Comparison of ENCODE assay signal across 1 cellular context in genomic region chr19:39299832-39300231, GRCh38.
TF ChIP-seq lines count a peak whose summit lies in the region.

No MANE protein-coding gene starts in this region.

TF ChIP-seq in A549, 52 proteins besides CTCF, POLR2A, EP300 and RAD21:
- TF ChIP-seq KDM5A (IDR thresholded peaks at IDR 0.05) (no peak), HES2 (IDR thresholded peaks at IDR 0.05) (no peak), FOSB (CRISPR knock-in tag; IDR thresholded peaks at IDR 0.05) (no peak), BCL3 (IDR thresholded peaks at IDR 0.05) (no peak), ZNF302 (CRISPR knock-in tag; IDR thresholded peaks at IDR 0.05) (no peak), HOXB13 (CRISPR knock-in tag; IDR thresholded peaks at IDR 0.05; ENCODE audit: low read depth) (no peak), POLR2AphosphoS2 (conservative IDR thresholded peaks at IDR 0.05; ENCODE audit: low read length) (no peak), NR3C1 (IDR thresholded peaks at IDR 0.05) (no peak), HOXB5 (CRISPR knock-in tag; IDR thresholded peaks at IDR 0.05) (no peak)
